Comparison of ENCODE assay signal across 1 cellular context in genomic region chr16:67260426-67261063, GRCh38.
TF ChIP-seq lines count a peak whose summit lies in the region.

No MANE protein-coding gene starts in this region.

TF ChIP-seq in K562, 482 proteins besides CTCF, POLR2A, EP300 and RAD21 (continued from another document):
- TF ChIP-seq BRD9 (IDR thresholded peaks at IDR 0.05; ENCODE audit: low read depth, partially characterized antibody) (no peak), CXXC5 (CRISPR knock-in tag; IDR thresholded peaks at IDR 0.05) (no peak), ZNF224 (CRISPR knock-in tag; IDR thresholded peaks at IDR 0.05) (no peak), CREB3 (tag; conservative IDR thresholded peaks at IDR 0.05; ENCODE audit: low read depth) (no peak), SIX5 (IDR thresholded peaks at IDR 0.05; ENCODE audit: borderline replicate concordance in 1 of 2, insufficient read depth in 1 of 2, low read depth in 1 of 2, low read length in 2 of 2) (no peak), ZNF146 (CRISPR knock-in tag; IDR thresholded peaks at IDR 0.05; ENCODE audit: unreplicated experiment) (no peak), ZNF445 (CRISPR knock-in tag; IDR thresholded peaks at IDR 0.05; ENCODE audit: low read depth) (no peak), PATZ1 (CRISPR knock-in tag; IDR thresholded peaks at IDR 0.05; ENCODE audit: borderline replicate concordance) (no peak), E2F6 (IDR thresholded peaks at IDR 0.05; ENCODE audit: borderline replicate concordance in 1 of 2, extremely low read depth in 1 of 2, insufficient read depth in 1 of 2, insufficient read length in 1 of 2, low read depth in 1 of 2, low read length in 1 of 2, poor library complexity in 1 of 2, severe bottlenecking in 1 of 2) (no peak), NFIX (CRISPR knock-in tag; IDR thresholded peaks at IDR 0.05; ENCODE audit: low read depth) (no peak), CTBP1 (IDR thresholded peaks at IDR 0.05; ENCODE audit: borderline replicate concordance) (0 out of 2 replicates have a peak, but pooled peaks have one; percentile 15), ZNF41 (CRISPR knock-in tag; conservative IDR thresholded peaks at IDR 0.05) (no peak), ZNF239 (CRISPR knock-in tag; IDR thresholded peaks at IDR 0.05) (no peak), DACH1 (IDR thresholded peaks at IDR 0.05; ENCODE audit: partially characterized antibody) (no peak), ADNP (tag; IDR thresholded peaks at IDR 0.05) (no peak), ZFX (CRISPR knock-in tag; IDR thresholded peaks at IDR 0.05) (peak; percentile 41; the same call in 1 of the 2 replicates), ZFP91 (CRISPR knock-in tag; IDR thresholded peaks at IDR 0.05) (no peak), L3MBTL2 (IDR thresholded peaks at IDR 0.05) (peak; percentile 26; the same call in 1 of the 2 replicates), HDAC2 (IDR thresholded peaks at IDR 0.05) (0 out of 2 replicates have a peak, but pooled peaks have one; percentile 15), TAF15 (IDR thresholded peaks at IDR 0.05; ENCODE audit: low read depth, low read length) (no peak), ZNF184 (CRISPR knock-in tag; IDR thresholded peaks at IDR 0.05) (peak; percentile 93), ZNF436 (CRISPR knock-in tag; IDR thresholded peaks at IDR 0.05) (no peak), ZKSCAN8 (CRISPR knock-in tag; IDR thresholded peaks at IDR 0.05) (no peak), ZKSCAN3 (CRISPR knock-in tag; IDR thresholded peaks at IDR 0.05) (no peak), IRF9 (tag; IDR thresholded peaks at IDR 0.05) (no peak), PTBP1 (IDR thresholded peaks at IDR 0.05; ENCODE audit: low read depth, low read length) (no peak), FOXJ3 (CRISPR knock-in tag; IDR thresholded peaks at IDR 0.05) (no peak)
